In genomic region chr10:96586419-96587254, GRCh38 we compare ENCODE assay signal across 1 cellular context.
TF ChIP-seq lines count a peak whose summit lies in the region.

TSS of gene TM9SF3 (minus strand) at chr10:96587012. CDS start at chr10:96586835, 177 bp downstream.

TF ChIP-seq in GM12878, 131 proteins besides CTCF, POLR2A, EP300 and RAD21 (continued from another document and continues in another):
- no peak for TF ChIP-seq PRDM15 (CRISPR knock-in tag; IDR thresholded peaks at IDR 0.05)
- no peak for TF ChIP-seq HDAC2 (IDR thresholded peaks at IDR 0.05)
- peak; percentile 95 for TF ChIP-seq GATAD2B (conservative IDR thresholded peaks at IDR 0.05; ENCODE audit: low read depth)
- TF ChIP-seq ZNF217 (IDR thresholded peaks at IDR 0.05), result 0 out of 2 replicates have a peak, but pooled peaks have one; percentile 52
- no peak for TF ChIP-seq BMI1 (IDR thresholded peaks at IDR 0.05; ENCODE audit: borderline replicate concordance)
- no peak for TF ChIP-seq SKIL (IDR thresholded peaks at IDR 0.05; ENCODE audit: low read depth, poor library complexity, severe bottlenecking)
- TF ChIP-seq ZBTB4 (CRISPR knock-in tag; IDR thresholded peaks at IDR 0.05), result no peak
- no peak for TF ChIP-seq FOXM1 (IDR thresholded peaks at IDR 0.05; ENCODE audit: low read depth, low read length)
- no peak for TF ChIP-seq ATF3 (IDR thresholded peaks at IDR 0.05; ENCODE audit: borderline replicate concordance, extremely low read depth, low read depth, low read length)
- TF ChIP-seq ATF7 (IDR thresholded peaks at IDR 0.05; ENCODE audit: low read depth), result no peak
- TF ChIP-seq MLLT1 (IDR thresholded peaks at IDR 0.05), result no peak
- no peak for TF ChIP-seq WRNIP1 (IDR thresholded peaks at IDR 0.05; ENCODE audit: borderline replicate concordance, low read depth, low read length)
- TF ChIP-seq ZBED1 (IDR thresholded peaks at IDR 0.05; ENCODE audit: borderline replicate concordance), result no peak
- TF ChIP-seq SIN3A (IDR thresholded peaks at IDR 0.05; ENCODE audit: low read depth, low read length), result peak; percentile 27; the same call in 1 of the 2 replicates
- no peak for TF ChIP-seq ZNF384 (IDR thresholded peaks at IDR 0.05; ENCODE audit: borderline replicate concordance, low read depth, low read length)
- 0 out of 3 replicates have a peak, but pooled peaks have one; percentile 55 for TF ChIP-seq POU2F2 (IDR thresholded peaks at IDR 0.05; ENCODE audit: borderline replicate concordance, low read depth, low read length)
- TF ChIP-seq RBBP5 (conservative IDR thresholded peaks at IDR 0.05), result no peak
- TF ChIP-seq NRF1 (conservative IDR thresholded peaks at IDR 0.05; ENCODE audit: low read depth, low read length), result no peak
- 0 out of 2 replicates have a peak, but pooled peaks have one; percentile 3 for TF ChIP-seq TCF12 (IDR thresholded peaks at IDR 0.05; ENCODE audit: low read depth, low read length)
- TF ChIP-seq MTA3 (IDR thresholded peaks at IDR 0.05; ENCODE audit: borderline replicate concordance, low read length), result no peak
- peak; percentile 95 for TF ChIP-seq DPF2 (IDR thresholded peaks at IDR 0.05)
- no peak for TF ChIP-seq YBX1 (IDR thresholded peaks at IDR 0.05)
- peak; percentile 37; the same call in 1 of the 2 replicates for TF ChIP-seq HCFC1 (IDR thresholded peaks at IDR 0.05; ENCODE audit: low read length)
- peak; percentile 14 for TF ChIP-seq USF1 (IDR thresholded peaks at IDR 0.05; ENCODE audit: borderline replicate concordance, extremely low read length, insufficient read depth, low read depth, low read length)
- 0 out of 2 replicates have a peak, but pooled peaks have one; percentile 13 for TF ChIP-seq REST (IDR thresholded peaks at IDR 0.05; ENCODE audit: low read depth, low read length)
- TF ChIP-seq NKRF (conservative IDR thresholded peaks at IDR 0.05), result peak; percentile 54; the same call in 1 of the 2 replicates
- peak; percentile 77; the same call in 1 of the 2 replicates for TF ChIP-seq TAF1 (IDR thresholded peaks at IDR 0.05; ENCODE audit: borderline replicate concordance, low read depth, low read length)
- TF ChIP-seq NR2C1 (IDR thresholded peaks at IDR 0.05), result peak; percentile 64
- no peak for TF ChIP-seq E4F1 (IDR thresholded peaks at IDR 0.05; ENCODE audit: borderline replicate concordance, partially characterized antibody)
- TF ChIP-seq YY1 (IDR thresholded peaks at IDR 0.05; ENCODE audit: low read depth, low read length), result no peak
- no peak for TF ChIP-seq SPI1 (IDR thresholded peaks at IDR 0.05; ENCODE audit: borderline replicate concordance, insufficient read depth, low read depth, low read length)
- no peak for TF ChIP-seq MTA2 (IDR thresholded peaks at IDR 0.05; ENCODE audit: low read depth)
- TF ChIP-seq STAT1 (conservative IDR thresholded peaks at IDR 0.05), result no peak
- peak; percentile 67 for TF ChIP-seq EED (IDR thresholded peaks at IDR 0.05; ENCODE audit: low read depth)
- peak; percentile 88; the same call in 1 of the 2 replicates for TF ChIP-seq BACH1 (IDR thresholded peaks at IDR 0.05; ENCODE audit: borderline replicate concordance)
- no peak for TF ChIP-seq IRF5 (IDR thresholded peaks at IDR 0.05; ENCODE audit: borderline replicate concordance)
- no peak for TF ChIP-seq CHD1 (IDR thresholded peaks at IDR 0.05; ENCODE audit: low read depth, low read length)
